Comparison of ENCODE assay signal across 9 cellular contexts in the genomic region with DNA sequence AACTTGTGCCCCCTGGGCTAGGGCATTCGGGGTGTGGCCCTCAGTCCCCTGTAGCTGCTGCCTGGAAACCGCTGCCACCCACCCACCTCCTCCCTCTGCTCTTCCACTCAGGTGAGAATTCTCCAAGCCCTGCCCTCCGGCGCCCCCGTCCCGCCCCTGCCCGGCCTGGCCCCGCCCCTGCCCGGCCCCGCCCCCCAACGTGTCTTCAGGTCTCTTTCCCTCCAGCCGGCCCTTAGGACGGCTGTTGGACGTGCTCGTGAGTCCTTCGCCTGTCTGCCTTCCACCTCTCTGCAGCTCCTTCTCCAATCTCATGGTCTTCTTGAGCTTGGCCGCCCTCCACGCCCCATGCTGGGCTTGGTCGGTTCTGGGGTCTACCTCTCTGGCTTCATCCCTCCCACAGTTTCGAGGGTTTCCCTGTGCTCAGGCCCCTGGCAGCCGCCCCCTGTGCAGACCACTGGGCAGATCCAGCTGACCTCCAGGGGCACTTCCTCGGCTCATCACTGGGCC. TPM values are rescaled to one million over a fixed set of nuclear protein-coding genes. Genes with fewer than 3 reads are reported as not detected.
DNase-seq lines count a peak whose midpoint lies in the region; ATAC-seq and TF ChIP-seq lines count a peak whose summit lies in the region.
"Had no signal": no experiment of that assay in that cellular context is flagged by ENCODE, and none has a peak within 500 bp of the region (broad histone marks: within the 10 kb centered on the region; RNA-seq: fewer than 3 reads in every experiment).

No MANE protein-coding gene starts in this region.

- in situ Hi-C loops in Panc1 (cut with HindIII; ENCODE audit: low pct_unique_long_range_greater_than_20kb, low sequenced_read_pairs) = no loop called here

- DNase-seq in activated naive CD4-positive, alpha-beta T cell treated with anti-CD3 and anti-CD28 coated beads, Interleukin-2, amount 50 U/mL, for 72 hours (ENCODE audit: low spot score in 2 of 2) = peak in 1 of 2 donors; percentile 50
- no peak for DNase-seq in activated naive CD4-positive, alpha-beta T cell treated with anti-CD3 and anti-CD28 coated beads for 36 hours
- DNase-seq in Panc1 (ENCODE audit: low read depth, low spot score) (no peak), head of caudate nucleus (peak in 27 of 42 donors; percentile 25 to 78 (median 51)), stomach (no peak), DMS 273 (lab: John Stamatoyannopoulos, UW; ENCODE audit: unreplicated experiment) (no peak), activated gamma-delta T cell treated with Interleukin-2 at 50 U/mL for 16 hours (no peak)

- H3K36me3 Mint-ChIP-seq in activated naive CD4-positive, alpha-beta T cell treated with anti-CD3 and anti-CD28 coated beads, Interleukin-2, amount 50 U/mL, for 72 hours = no peaks in the 10 kb centered on the region
- no peaks in the 10 kb centered on the region for H3K36me3 Mint-ChIP-seq in activated naive CD4-positive, alpha-beta T cell treated with anti-CD3 and anti-CD28 coated beads for 36 hours (ENCODE audit: low read depth)

- TF ChIP-seq POLR2A in stomach (IDR thresholded peaks at IDR 0.05) = no peak

- TF ChIP-seq EP300 in stomach (IDR thresholded peaks at IDR 0.05) = no peak

- no TSS peak for BruUV-seq in Panc1 (replicated peaks; lab: Mats Ljungman, UMichigan)

- H3K4me1 Mint-ChIP-seq in activated naive CD4-positive, alpha-beta T cell treated with anti-CD3 and anti-CD28 coated beads for 36 hours (ENCODE audit: low read depth) = peaks cover 4% of the 10 kb centered on the region

- intact Hi-C loops in activated naive CD4-positive, alpha-beta T cell treated with anti-CD3 and anti-CD28 coated beads for 36 hours (cut with micrococcal nuclease) = no loop called here
- intact Hi-C loops in Panc1 (cut with micrococcal nuclease; ENCODE audit: unreplicated experiment) (no loop called here), head of caudate nucleus (cut with DNase I) (no loop called here), stomach (cut with DNase I; ENCODE audit: low total_unique reads) (loop anchor here (10.0 kb wide), 1 partner anchor 58 kb away; no protein-coding TSS in a partner anchor)

- CTCF ChIA-PET in activated naive CD4-positive, alpha-beta T cell treated with anti-CD3 and anti-CD28 coated beads for 36 hours (lab: Charles Lee) = interaction anchor here (0.6 kb wide), 1 partner anchor 9 kb away, joined by 3 read pairs; no protein-coding TSS in a partner anchor
- CTCF ChIA-PET in Panc1 (lab: Charles Lee) = no interaction called here

- no peaks in the 10 kb centered on the region for H3K9me3 ChIP-seq in Panc1 (ENCODE audit: control insufficient read depth, insufficient read depth, low read depth, low read length)
- no peaks in the 10 kb centered on the region for H3K9me3 ChIP-seq in stomach

- H3K27ac ChIP-seq in Panc1 (ENCODE audit: low read length) (no peak overlapping the region), stomach (peak overlapping the region; percentile 74 to 85 (median 81))

- WGBS in stomach, 5 donors = 28 to 45% (median 35%) methylated on average over 12 to 22 of the region's 22 CpGs

- H3K4me3 ChIP-seq in Panc1 (ENCODE audit: low read depth in 2 of 2, low read length in 2 of 2) (no peak overlapping the region), stomach (no peak overlapping the region)

- H3K27me3 ChIP-seq in Panc1 (ENCODE audit: control insufficient read depth, insufficient read depth, low read length) (no peaks in the 10 kb centered on the region), stomach (peaks cover 0 to 64% (median 0%) of the 10 kb centered on the region in 3 donors)

- H3K27me3 Mint-ChIP-seq in activated naive CD4-positive, alpha-beta T cell treated with anti-CD3 and anti-CD28 coated beads for 36 hours (ENCODE audit: low read depth) = peaks cover 15% of the 10 kb centered on the region

- TF ChIP-seq CTCF in Panc1 (IDR thresholded peaks at IDR 0.05) (no peak), stomach (IDR thresholded peaks at IDR 0.05) (no peak)

- H3K36me3 ChIP-seq in Panc1 (ENCODE audit: control insufficient read depth, insufficient read depth, low read length) (no peaks in the 10 kb centered on the region), stomach (no peaks in the 10 kb centered on the region)

- peak overlapping the region in 1 of 2 donors; percentile 74 for H3K27ac Mint-ChIP-seq in activated naive CD4-positive, alpha-beta T cell treated with anti-CD3 and anti-CD28 coated beads, Interleukin-2, amount 50 U/mL, for 72 hours
- H3K27ac Mint-ChIP-seq in activated naive CD4-positive, alpha-beta T cell treated with anti-CD3 and anti-CD28 coated beads for 36 hours = no peak overlapping the region

- H3K4me1 ChIP-seq in Panc1 (ENCODE audit: control insufficient read depth, insufficient read depth, low read length) = peaks cover 7% of the 10 kb centered on the region; the same call in 1 of the 2 replicates
- H3K4me1 ChIP-seq in stomach = peaks cover 6 to 15% (median 11%) of the 10 kb centered on the region in 4 donors

- POLR2A ChIA-PET in Panc1 (lab: Charles Lee) = no interaction called here

- H3K4me3 Mint-ChIP-seq in activated naive CD4-positive, alpha-beta T cell treated with anti-CD3 and anti-CD28 coated beads for 36 hours = no peak overlapping the region

- peak; percentile 29 to 80 for ATAC-seq in activated naive CD4-positive, alpha-beta T cell treated with anti-CD3 and anti-CD28 coated beads, Interleukin-2, amount 50 U/mL, for 72 hours
- ATAC-seq in Panc1 = peak; percentile 66
- no peak for ATAC-seq in GM21529 (IDR thresholded peaks at IDR 0.05; ENCODE audit: unreplicated experiment)

- no peaks in the 10 kb centered on the region for H3K9me3 Mint-ChIP-seq in activated naive CD4-positive, alpha-beta T cell treated with anti-CD3 and anti-CD28 coated beads, Interleukin-2, amount 50 U/mL, for 72 hours
- H3K9me3 Mint-ChIP-seq in activated naive CD4-positive, alpha-beta T cell treated with anti-CD3 and anti-CD28 coated beads for 36 hours = no peaks in the 10 kb centered on the region

RNA-seq across cellular contexts. Expression of a gene that starts 12.2 kb away (rescaled TPM):
- under 1 TPM; 0.27 to 0.54 TPM for total RNA-seq in activated naive CD4-positive, alpha-beta T cell treated with anti-CD3 and anti-CD28 coated beads, Interleukin-2, amount 50 U/mL, for 72 hours
- under 1 TPM; 0.05 to 0.15 TPM for total RNA-seq in activated naive CD4-positive, alpha-beta T cell treated with anti-CD3 and anti-CD28 coated beads for 36 hours
- total RNA-seq in Panc1 (2021; ENCODE audit: unreplicated experiment) = 38.4 TPM
- 40.2 TPM for polyA plus RNA-seq in Panc1 (2012; ENCODE audit: insufficient read length)
- 1 to 10 TPM in 2 of 5 donors, under 1 TPM in 3; 0.43 to 5.8 (median 0.89) TPM for total RNA-seq in stomach
- 1 to 10 TPM in 1 of 3 donors, under 1 TPM in 2; 0.61 to 1.6 (median 0.81) TPM for polyA plus RNA-seq in stomach

RNA-seq across cellular contexts. Expression of a gene that starts 15.2 kb away (rescaled TPM):
- 10 to 100 TPM; 23.8 to 24.7 TPM for total RNA-seq in activated naive CD4-positive, alpha-beta T cell treated with anti-CD3 and anti-CD28 coated beads, Interleukin-2, amount 50 U/mL, for 72 hours
- 10 to 100 TPM; 17.8 to 19.2 TPM for total RNA-seq in activated naive CD4-positive, alpha-beta T cell treated with anti-CD3 and anti-CD28 coated beads for 36 hours
- 43.8 TPM for total RNA-seq in Panc1 (2021; ENCODE audit: unreplicated experiment)
- 39.5 TPM for polyA plus RNA-seq in Panc1 (2012; ENCODE audit: insufficient read length)
- 10 to 100 TPM in 4 of 5 donors, 1 to 10 TPM in 1; 7.7 to 88.1 (median 46.8) TPM for total RNA-seq in stomach
- 10 to 100 TPM; 27.0 to 45.7 (median 41.2) TPM for polyA plus RNA-seq in stomach

RNA-seq across cellular contexts. Expression of a gene that starts 30.1 kb away (rescaled TPM):
- 100 to 1,000 TPM in 1 of 2 donors, 10 to 100 TPM in 1; 83.8 to 127 TPM for total RNA-seq in activated naive CD4-positive, alpha-beta T cell treated with anti-CD3 and anti-CD28 coated beads, Interleukin-2, amount 50 U/mL, for 72 hours
- 10 to 100 TPM; 71.0 to 81.4 TPM for total RNA-seq in activated naive CD4-positive, alpha-beta T cell treated with anti-CD3 and anti-CD28 coated beads for 36 hours
- total RNA-seq in Panc1 (2021; ENCODE audit: unreplicated experiment) (43.5 TPM), stomach (100 to 1,000 TPM in 2 of 5 donors, 10 to 100 TPM in 3; 31.9 to 283 (median 81.2) TPM)
- polyA plus RNA-seq in Panc1 (2012; ENCODE audit: insufficient read length) = 33.1 TPM
- 100 to 1,000 TPM; 107 to 152 (median 129) TPM for polyA plus RNA-seq in stomach

RNA-seq across cellular contexts. Expression of a gene that starts 34.5 kb away (rescaled TPM):
- 10 to 100 TPM; 61.8 to 92.2 TPM for total RNA-seq in activated naive CD4-positive, alpha-beta T cell treated with anti-CD3 and anti-CD28 coated beads, Interleukin-2, amount 50 U/mL, for 72 hours
- 10 to 100 TPM; 37.3 to 43.7 TPM for total RNA-seq in activated naive CD4-positive, alpha-beta T cell treated with anti-CD3 and anti-CD28 coated beads for 36 hours
- 18.4 TPM for total RNA-seq in Panc1 (2021; ENCODE audit: unreplicated experiment)
- polyA plus RNA-seq in Panc1 (2012; ENCODE audit: insufficient read length) = 19.9 TPM
- 100 to 1,000 TPM in 2 of 5 donors, 10 to 100 TPM in 1, 1 to 10 TPM in 2; 6.6 to 164 (median 54.5) TPM for total RNA-seq in stomach
- polyA plus RNA-seq in stomach = 10 to 100 TPM in 2 of 3 donors, 1 to 10 TPM in 1; 9.8 to 31.8 (median 10.1) TPM

RNA-seq across cellular contexts. Expression of a gene that starts 50.0 kb away (rescaled TPM):
- total RNA-seq in activated naive CD4-positive, alpha-beta T cell treated with anti-CD3 and anti-CD28 coated beads, Interleukin-2, amount 50 U/mL, for 72 hours = 1 to 10 TPM in 1 of 2 donors, under 1 TPM in 1; 0.80 to 3.9 TPM
- 1 to 10 TPM in 1 of 2 experiments, under 1 TPM in 1; 0.91 to 2.0 TPM for total RNA-seq in activated naive CD4-positive, alpha-beta T cell treated with anti-CD3 and anti-CD28 coated beads for 36 hours
- total RNA-seq in Panc1 (2021; ENCODE audit: unreplicated experiment) (not detected), stomach (not detected)
- 1.7 TPM for polyA plus RNA-seq in Panc1 (2012; ENCODE audit: insufficient read length)
- polyA plus RNA-seq in stomach = 1 to 10 TPM in 1 of 3 donors, under 1 TPM in 1, not detected in 1; 0.80 to 1.9 TPM
- total RNA-seq: renal cortical epithelial cell had no signal

Comparison
In these comparisons a context has a peak if more than half of its experiments do, and no peak if none do; other contexts are left out.
1. DNase-seq: peak in head of caudate nucleus (27 of 42); none in activated naive CD4-positive, alpha-beta T cell treated with anti-CD3 and anti-CD28 coated beads for 36 hours (single experiment), Panc1 (single experiment), stomach (single experiment), DMS 273 (single experiment) and activated gamma-delta T cell treated with Interleukin-2 at 50 U/mL for 16 hours (single experiment).